ENCODE assay signal across 9 cellular contexts in genomic region chr19:15292847-15293582, GRCh38. TPM values are rescaled to one million over a fixed set of nuclear protein-coding genes. Genes with fewer than 3 reads are reported as not detected.
DNase-seq lines count a peak whose midpoint lies in the region; ATAC-seq and TF ChIP-seq lines count a peak whose summit lies in the region.
"Had no signal": no experiment of that assay in that cellular context is flagged by ENCODE, and none has a peak within 500 bp of the region (broad histone marks: within the 10 kb centered on the region; RNA-seq: fewer than 3 reads in every experiment).

No MANE protein-coding gene starts in this region.

- no peaks in the 10 kb centered on the region for H3K9me3 ChIP-seq in CD4-positive, CD25-positive, alpha-beta regulatory T cell (ENCODE audit: control insufficient read depth in 2 of 2, low read length in 2 of 2)
- no peaks in the 10 kb centered on the region for H3K9me3 ChIP-seq in mesodermal cell (ENCODE audit: control insufficient read depth, low read length)

- peak overlapping the region; percentile 72 for H3K4me3 ChIP-seq in CD4-positive, CD25-positive, alpha-beta regulatory T cell (ENCODE audit: low read depth, low read length)
- H3K4me3 ChIP-seq in mesodermal cell (ENCODE audit: extremely low read depth, insufficient read depth, low read length, poor library complexity, severe bottlenecking) = no peak overlapping the region

- peaks cover 13% of the 10 kb centered on the region for H3K36me3 ChIP-seq in CD4-positive, CD25-positive, alpha-beta regulatory T cell (ENCODE audit: control insufficient read depth, insufficient read depth, low read length)
- peaks cover 37% of the 10 kb centered on the region for H3K36me3 ChIP-seq in mesodermal cell (ENCODE audit: control insufficient read depth, insufficient read depth, low read length)

- H3K4me1 Mint-ChIP-seq in CD4-positive, CD25-positive, alpha-beta regulatory T cell = peaks cover 48 to 99% (median 89%) of the 10 kb centered on the region in 4 donors
- H3K4me1 Mint-ChIP-seq in HFFc6 (ENCODE audit: low read depth) = peaks cover 86% of the 10 kb centered on the region
- H3K4me1 Mint-ChIP-seq in activated T-helper 2 cell treated with anti-CD3 and anti-CD28 coated beads, Interferon-gamma antibody, Interleukin-2, Interleukin-4, amounts not matched to agents 10 μg/mL and 5 μg/mL and 100 μg/mL, durations not matched to agents 14 hours and 24 hours and 36 hours (ENCODE audit: low read depth) = peaks cover 86% of the 10 kb centered on the region

- ATAC-seq in CD4-positive, CD25-positive, alpha-beta regulatory T cell (ENCODE audit: low read depth in 2 of 2) = peak; percentile 31 to 36
- ATAC-seq in foreskin keratinocyte (no peak), HG03469 (IDR thresholded peaks at IDR 0.05; ENCODE audit: unreplicated experiment) (no peak)

- peaks cover 98% of the 10 kb centered on the region for H3K4me1 ChIP-seq in CD4-positive, CD25-positive, alpha-beta regulatory T cell (ENCODE audit: control insufficient read depth, insufficient read depth, low read length, poor library complexity, severe bottlenecking)
- peaks cover 45% of the 10 kb centered on the region for H3K4me1 ChIP-seq in mesodermal cell (ENCODE audit: control insufficient read depth, insufficient read depth, low read length, poor library complexity, severe bottlenecking)
- peaks cover 49% of the 10 kb centered on the region for H3K4me1 ChIP-seq in foreskin keratinocyte

- peak overlapping the region; percentile 68 for H3K27ac ChIP-seq in CD4-positive, CD25-positive, alpha-beta regulatory T cell (ENCODE audit: insufficient read depth, low read length, poor library complexity, severe bottlenecking)
- H3K27ac ChIP-seq in mesodermal cell (ENCODE audit: low read depth, low read length, severe bottlenecking) (peak overlapping the region; percentile 10), substantia nigra (ENCODE audit: low read depth, low read length, poor library complexity, severe bottlenecking) (no peak overlapping the region), foreskin keratinocyte (no peak overlapping the region)

- H3K9me3 Mint-ChIP-seq in CD4-positive, CD25-positive, alpha-beta regulatory T cell = no peaks in the 10 kb centered on the region
- H3K9me3 Mint-ChIP-seq in HFFc6 = no peaks in the 10 kb centered on the region
- H3K9me3 Mint-ChIP-seq in activated T-helper 2 cell treated with anti-CD3 and anti-CD28 coated beads, Interferon-gamma antibody, Interleukin-2, Interleukin-4, amounts not matched to agents 10 μg/mL and 5 μg/mL and 100 μg/mL, durations not matched to agents 14 hours and 24 hours and 36 hours = no peaks in the 10 kb centered on the region

- intact Hi-C loops in activated T-helper 2 cell treated with anti-CD3 and anti-CD28 coated beads, Interferon-gamma antibody, Interleukin-2, Interleukin-4, amounts not matched to agents 10 μg/mL and 5 μg/mL and 100 μg/mL, durations not matched to agents 14 hours and 24 hours and 36 hours (cut with micrococcal nuclease) = no loop called here

- peak in 2 of 3 donors; percentile 26 to 60 for DNase-seq in CD4-positive, CD25-positive, alpha-beta regulatory T cell
- DNase-seq in HFFc6 = no peak
- no peak for DNase-seq in activated T-helper 2 cell treated with anti-CD3 and anti-CD28 coated beads, Interferon-gamma antibody, Interleukin-2, Interleukin-4, amounts not matched to agents 10 μg/mL and 5 μg/mL and 100 μg/mL, durations not matched to agents 14 hours and 24 hours and 36 hours (ENCODE audit: low spot score)
- no peak for DNase-seq in OCI-M2 (lab: John Stamatoyannopoulos, UW; ENCODE audit: unreplicated experiment)
- DNase-seq in substantia nigra (lab: John Stamatoyannopoulos, UW) = no peak
- DNase-seq in foreskin keratinocyte = no peak
- DNase-seq: amygdala had no signal

- no peaks in the 10 kb centered on the region for H3K27me3 Mint-ChIP-seq in CD4-positive, CD25-positive, alpha-beta regulatory T cell
- no peaks in the 10 kb centered on the region; the same call in 1 of the 2 replicates for H3K27me3 Mint-ChIP-seq in HFFc6 (ENCODE audit: insufficient read depth)
- H3K27me3 Mint-ChIP-seq in activated T-helper 2 cell treated with anti-CD3 and anti-CD28 coated beads, Interferon-gamma antibody, Interleukin-2, Interleukin-4, amounts not matched to agents 10 μg/mL and 5 μg/mL and 100 μg/mL, durations not matched to agents 14 hours and 24 hours and 36 hours (ENCODE audit: low read depth) = no peaks in the 10 kb centered on the region

- peak overlapping the region; percentile 41 to 91 (median 75) for H3K27ac Mint-ChIP-seq in CD4-positive, CD25-positive, alpha-beta regulatory T cell
- peak overlapping the region; percentile 58 for H3K27ac Mint-ChIP-seq in HFFc6
- H3K27ac Mint-ChIP-seq in activated T-helper 2 cell treated with anti-CD3 and anti-CD28 coated beads, Interferon-gamma antibody, Interleukin-2, Interleukin-4, amounts not matched to agents 10 μg/mL and 5 μg/mL and 100 μg/mL, durations not matched to agents 14 hours and 24 hours and 36 hours = peak overlapping the region; percentile 91

- TF ChIP-seq CTCF in HFFc6 (IDR thresholded peaks at IDR 0.05) = no peak
- TF ChIP-seq CTCF in foreskin keratinocyte (conservative IDR thresholded peaks at IDR 0.05) = no peak

- H3K4me3 Mint-ChIP-seq in CD4-positive, CD25-positive, alpha-beta regulatory T cell = peak overlapping the region; percentile 56 to 85 (median 62)
- H3K4me3 Mint-ChIP-seq in HFFc6 = no peak overlapping the region
- peak overlapping the region; percentile 70 for H3K4me3 Mint-ChIP-seq in activated T-helper 2 cell treated with anti-CD3 and anti-CD28 coated beads, Interferon-gamma antibody, Interleukin-2, Interleukin-4, amounts not matched to agents 10 μg/mL and 5 μg/mL and 100 μg/mL, durations not matched to agents 14 hours and 24 hours and 36 hours (ENCODE audit: low read depth)

- peaks cover 8% of the 10 kb centered on the region for H3K36me3 Mint-ChIP-seq in CD4-positive, CD25-positive, alpha-beta regulatory T cell
- peaks cover 11% of the 10 kb centered on the region; the same call in 1 of the 2 replicates for H3K36me3 Mint-ChIP-seq in HFFc6 (ENCODE audit: low read depth)
- peaks cover 26% of the 10 kb centered on the region for H3K36me3 Mint-ChIP-seq in activated T-helper 2 cell treated with anti-CD3 and anti-CD28 coated beads, Interferon-gamma antibody, Interleukin-2, Interleukin-4, amounts not matched to agents 10 μg/mL and 5 μg/mL and 100 μg/mL, durations not matched to agents 14 hours and 24 hours and 36 hours (ENCODE audit: low read depth)

- no peaks in the 10 kb centered on the region for H3K27me3 ChIP-seq in CD4-positive, CD25-positive, alpha-beta regulatory T cell (ENCODE audit: control insufficient read depth, insufficient read depth, low read length)
- H3K27me3 ChIP-seq in foreskin keratinocyte = no peaks in the 10 kb centered on the region

- 95 to 98% methylated on average over 7 to 10 of the region's 11 CpGs for WGBS in mesodermal cell (ENCODE audit: insufficient coverage in 2 of 2), 2 experiments

RNA-seq across cellular contexts. Expression of gene BRD4, which starts 39.3 kb away (rescaled TPM):
- total RNA-seq in CD4-positive, CD25-positive, alpha-beta regulatory T cell = 168 TPM
- polyA plus RNA-seq in CD4-positive, CD25-positive, alpha-beta regulatory T cell = 10 to 100 TPM in 1 of 4 donors, 1 to 10 TPM in 3; 6.6 to 12.4 (median 9.3) TPM
- 10 to 100 TPM; 74.9 to 85.2 (median 81.5) TPM for total RNA-seq in HFFc6 (2021; fragmentation: NEBNext Ultra II Directional; extraction: Animal tissue kit (Norgen Biotek cat#: 25700))
- total RNA-seq in activated T-helper 2 cell treated with anti-CD3 and anti-CD28 coated beads, Interferon-gamma antibody, Interleukin-2, Interleukin-4, amounts not matched to agents 10 μg/mL and 5 μg/mL and 100 μg/mL, durations not matched to agents 14 hours and 24 hours and 36 hours = 104 and 108 TPM in 2 replicates
- polyA plus RNA-seq in mesodermal cell (2013, experiment 1 of 2) = 66.2 TPM
- 63.1 TPM for polyA plus RNA-seq in mesodermal cell (2013, experiment 2 of 2)
- total RNA-seq in foreskin keratinocyte = 27.3 and 27.8 TPM in 2 replicates
- polyA plus RNA-seq in foreskin keratinocyte = 11.5 and 13.5 TPM in 2 replicates

Comparison
In these comparisons a context has a peak if more than half of its experiments do, and no peak if none do; other contexts are left out.
1. ATAC-seq: peak in CD4-positive, CD25-positive, alpha-beta regulatory T cell (2 of 2); none in foreskin keratinocyte (single experiment) and HG03469 (single experiment).
2. DNase-seq: peak in CD4-positive, CD25-positive, alpha-beta regulatory T cell (2 of 3); none in HFFc6 (single experiment), activated T-helper 2 cell treated with anti-CD3 and anti-CD28 coated beads, Interferon-gamma antibody, Interleukin-2, Interleukin-4, amounts not matched to agents 10 μg/mL and 5 μg/mL and 100 μg/mL, durations not matched to agents 14 hours and 24 hours and 36 hours (single experiment), OCI-M2 (single experiment), substantia nigra (0 of 49) and foreskin keratinocyte (0 of 2).
3. H3K27ac ChIP-seq: peak in CD4-positive, CD25-positive, alpha-beta regulatory T cell (single experiment) and mesodermal cell (single experiment); none in substantia nigra (single experiment) and foreskin keratinocyte (single experiment).
4. Peak in every context shown above with its lines, with median percentiles within 50 percentile points of each other: H3K27ac Mint-ChIP-seq.